15 cellular contexts compared by ENCODE assay signal in the genomic region with DNA sequence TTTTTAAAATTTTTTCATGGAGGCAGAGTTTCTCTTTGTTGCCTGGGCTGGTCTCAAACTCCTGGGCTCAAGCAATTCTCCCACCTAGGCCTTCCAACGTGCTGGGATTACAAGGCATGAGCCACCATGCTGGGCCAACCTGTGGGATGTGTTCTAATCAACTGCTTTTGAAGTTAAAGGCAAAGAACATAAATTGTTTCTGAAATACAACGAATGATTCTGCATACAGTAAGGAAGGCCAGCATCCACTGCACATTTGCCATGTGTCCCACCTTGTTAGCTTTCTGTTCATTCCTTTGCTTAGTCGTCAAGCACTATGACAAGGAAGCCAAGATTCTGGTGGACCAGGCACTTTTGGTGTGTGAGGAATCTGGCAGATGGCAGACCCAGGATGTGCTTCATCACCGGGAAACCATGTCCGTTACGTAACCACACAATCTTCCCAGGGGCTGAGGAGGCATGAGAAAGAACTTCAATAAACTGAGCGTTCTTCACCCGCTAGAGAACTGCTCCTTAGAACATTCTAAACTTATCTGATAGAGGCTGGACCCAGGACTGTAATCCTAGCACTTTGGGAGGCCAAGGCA. TPM values are rescaled to one million over a fixed set of nuclear protein-coding genes. Genes with fewer than 3 reads are reported as not detected.
DNase-seq lines count a peak whose midpoint lies in the region; TF ChIP-seq lines count a peak whose summit lies in the region.
"Had no signal": no experiment of that assay in that cellular context is flagged by ENCODE, and none has a peak within 500 bp of the region (broad histone marks: within the 10 kb centered on the region; RNA-seq: fewer than 3 reads in every experiment).

No MANE protein-coding gene starts in this region.

- H3K4me3 ChIP-seq in astrocyte of the cerebellum (ENCODE audit: low read depth, low read length), result no peak overlapping the region
- H3K4me3 ChIP-seq: skin epidermis had no signal

- in situ Hi-C loops in astrocyte of the cerebellum (cut with HindIII; ENCODE audit: low sequenced_read_pairs), result no loop called here

- peak; percentile 83 for DNase-seq in A172 (ENCODE audit: low spot score)
- DNase-seq in HS-27A (ENCODE audit: low read depth), result peak; percentile 98
- peak; percentile 94 for DNase-seq in astrocyte of the cerebellum (ENCODE audit: low read depth)
- DNase-seq in iris pigment epithelial cell (ENCODE audit: low read depth), result peak; percentile 98
- no peak for DNase-seq in T-helper 2 cell
- DNase-seq in activated T-cell treated with anti-CD3 and anti-CD28 coated beads for 4 hours, result no peak
- no peak for DNase-seq in GM10266 (ENCODE audit: extremely low spot score)
- DNase-seq in NCI-H2196 (lab: John Stamatoyannopoulos, UW; ENCODE audit: unreplicated experiment), result no peak
- DNase-seq: activated CD4-positive, alpha-beta T cell treated with anti-CD3 and anti-CD28 coated beads, Interleukin-2, amount 10 ng/mL, durations not matched to agents 24 days and 14 days; activated naive CD8-positive, alpha-beta T cell treated with anti-CD3 and anti-CD28 coated beads for 36 hours; BE2C; erythroblast; SHP77 treated with DMSO at 0.1 percent for 48 hours; stimulated activated CD8-positive, alpha-beta memory T cell treated with anti-CD3 and anti-CD28 coated beads, Interleukin-4, amount 100 ng/mL, for 48 hours had no signal

- TF ChIP-seq CTCF in astrocyte of the cerebellum (IDR thresholded peaks at IDR 0.05; ENCODE audit: low read depth, low read length, missing control alignments), result no peak
- no peak for TF ChIP-seq CTCF in GM10266 (IDR thresholded peaks at IDR 0.05; ENCODE audit: control insufficient read depth, insufficient read depth, low read depth, missing control alignments)

RNA-seq across cellular contexts. Expression of a gene that starts 24.5 kb away (rescaled TPM):
- 8.4 and 11.6 TPM in 2 replicates for total RNA-seq in A172 (2014; rRNA removed; shearing (Covaris generic))

RNA-seq across cellular contexts. Expression of a gene that starts 39.1 kb away (rescaled TPM):
- total RNA-seq in A172 (2014; rRNA removed; shearing (Covaris generic)), result 6.8 and 8.5 TPM in 2 replicates

Comparison
In these comparisons a context has a peak if more than half of its experiments do, and no peak if none do; other contexts are left out.
1. DNase-seq: peak in A172 (single experiment), HS-27A (single experiment), astrocyte of the cerebellum (single experiment) and iris pigment epithelial cell (single experiment); none in T-helper 2 cell (0 of 5), activated T-cell treated with anti-CD3 and anti-CD28 coated beads for 4 hours (single experiment), GM10266 (single experiment) and NCI-H2196 (single experiment).